21 cellular contexts compared by ENCODE assay signal in the genomic region with DNA sequence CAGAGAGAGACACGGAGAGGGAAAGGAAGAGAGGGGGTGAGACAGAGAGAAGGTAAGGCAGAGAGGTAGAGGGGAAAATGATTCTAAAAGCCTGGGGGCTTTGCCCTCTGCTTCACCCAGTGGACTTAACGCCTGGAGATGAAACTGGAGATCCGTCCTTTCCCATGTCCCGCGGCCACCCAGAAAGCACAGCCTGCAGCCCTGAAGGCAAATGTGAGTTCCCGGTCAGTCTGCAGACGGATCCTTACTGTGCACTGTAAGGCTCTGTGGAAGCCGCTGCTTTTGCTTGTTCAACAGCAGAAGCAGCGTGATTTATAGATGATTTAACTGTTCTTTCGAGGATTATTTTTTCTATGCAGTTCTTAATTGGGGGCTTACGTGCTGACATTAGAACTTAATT.
"Had no signal": no experiment of that assay in that cellular context is flagged by ENCODE, and none has a peak within 500 bp of the region (broad histone marks: within the 10 kb centered on the region; RNA-seq: fewer than 3 reads in every experiment).

No MANE protein-coding gene starts in this region.

- H3K4me3 ChIP-seq: gastrocnemius medialis, hepatocyte, tibial nerve had no signal

- DNase-seq: activated CD4-positive, alpha-beta T cell treated with anti-CD3 and anti-CD28 coated beads for 36 hours; activated CD4-positive, CD25-positive, alpha-beta regulatory T cell; activated CD8-positive, alpha-beta memory T cell treated with anti-CD3 and anti-CD28 coated beads, Interleukin-2, amount 10 ng/mL, durations not matched to agents 7 days and 5 days; activated CD8-positive, alpha-beta T cell treated with anti-CD3 and anti-CD28 coated beads, Interleukin-2, amount 10 ng/mL, durations not matched to agents 7 days and 5 days; activated naive CD8-positive, alpha-beta T cell treated with anti-CD3 and anti-CD28 coated beads, Interleukin-2, amount 50 U/mL, for 24 hours; activated T-cell treated with anti-CD3 and anti-CD28 coated beads, Interleukin-2, amount 50 U/mL, for 48 hours; amygdala; dermis blood vessel endothelial cell; effector CD8-positive, alpha-beta T cell; gastrocnemius medialis; glutamatergic neuron; islet precursor cell; naive thymus-derived CD4-positive, alpha-beta T cell; posterior cingulate gyrus; stimulated activated CD4-positive, alpha-beta T cell treated with anti-CD3 and anti-CD28 coated beads, Interleukin-2, amount 100 ng/mL, for 48 hours; stimulated activated naive CD4-positive, alpha-beta T cell treated with Interleukin-2 at 50 U/mL for 16 hours; T-cell had no signal

- H3K79me2 ChIP-seq: hepatocyte had no signal

- H3K9me3 ChIP-seq: gastrocnemius medialis had no signal

- H3K36me3 ChIP-seq: gastrocnemius medialis, tibial nerve had no signal

- H3K4me2 ChIP-seq: hepatocyte had no signal

- H3K27me3 ChIP-seq: gastrocnemius medialis, hepatocyte had no signal

- H3K27ac ChIP-seq: gastrocnemius medialis, hepatocyte, tibial nerve had no signal

- FAIRE-seq: colon, urothelium cell line had no signal

- H2AFZ ChIP-seq: hepatocyte had no signal

- H3K4me1 ChIP-seq: tibial nerve had no signal
